ENCODE assay signal across 8 cellular contexts in genomic region chr7:29408841-29409243, GRCh38.
DNase-seq lines count a peak whose midpoint lies in the region; ATAC-seq and TF ChIP-seq lines count a peak whose summit lies in the region.

No MANE protein-coding gene starts in this region.

- no peak overlapping the region for H3K9ac ChIP-seq in Loucy (ENCODE audit: low read depth, low read length, poor library complexity, severe bottlenecking)

- H3K4me3 ChIP-seq in AG10803 (ENCODE audit: low read length) = no peak overlapping the region
- H3K4me3 ChIP-seq in Loucy (ENCODE audit: low read length, poor library complexity, severe bottlenecking) = no peak overlapping the region
- H3K4me3 ChIP-seq in adrenal gland = no peak overlapping the region
- no peak overlapping the region for H3K4me3 ChIP-seq in heart right ventricle

- no peaks in the 10 kb centered on the region for H3K9me3 ChIP-seq in Loucy (ENCODE audit: insufficient read depth, low read depth, low read length)
- no peaks in the 10 kb centered on the region for H3K9me3 ChIP-seq in adrenal gland (replicated peaks in 1 of 3)
- H3K9me3 ChIP-seq in heart right ventricle = no peaks in the 10 kb centered on the region

- H3K4me2 ChIP-seq in Loucy (ENCODE audit: low read depth, low read length, poor library complexity, severe bottlenecking) = no peak overlapping the region

- no peak overlapping the region for H2AFZ ChIP-seq in Loucy (ENCODE audit: low read length)

- H3K4me1 ChIP-seq in Loucy (ENCODE audit: insufficient read depth, low read length, poor library complexity, severe bottlenecking) = no peaks in the 10 kb centered on the region
- no peaks in the 10 kb centered on the region for H3K4me1 ChIP-seq in adrenal gland (replicated peaks in 1 of 2)
- peaks cover 0 to 9% (median 0%) of the 10 kb centered on the region in 9 donors for H3K4me1 ChIP-seq in heart right ventricle

- TF ChIP-seq CTCF in AG10803 (conservative IDR thresholded peaks at IDR 0.05; ENCODE audit: low read length) (peak; percentile 88), Loucy (conservative IDR thresholded peaks at IDR 0.05; ENCODE audit: low read length) (peak; percentile 89), adrenal gland (IDR thresholded peaks at IDR 0.05) (peak; percentile 81 to 94 (median 89)), heart right ventricle (IDR thresholded peaks at IDR 0.05) (peak; percentile 73 to 91 (median 84))

- intact Hi-C loops in adrenal gland (cut with DNase I) (loop anchor here (2.0 to 10.0 kb wide), 5 partner anchors 216 to 484 kb away; no protein-coding TSS in a partner anchor), heart right ventricle (cut with DNase I) (loop anchor here (1.0 to 10.0 kb wide), 15 partner anchors 204 to 488 kb away; partner anchors contain the start of gene CHN2 (in 2 of the 10))

- no peak overlapping the region for H3K27ac ChIP-seq in adrenal gland
- H3K27ac ChIP-seq in heart right ventricle = no peak overlapping the region

- 22 to 28% (median 23%) methylated on average over 7 of the region's 7 CpGs for WGBS in adrenal gland, 4 donors
- 28% methylated on average over 7 of the region's 7 CpGs for WGBS in heart right ventricle, 2 donors

- no peak for TF ChIP-seq POLR2A in adrenal gland (IDR thresholded peaks at IDR 0.05)

- DNase-seq in AG10803 (ENCODE audit: low read depth) (peak; percentile 71), SHP77 treated with DMSO at 0.1 percent for 48 hours (lab: John Stamatoyannopoulos, UW) (peak; percentile 51), adrenal gland (peak; percentile 40 to 81 (median 70)), heart right ventricle (peak in 1 of 2 donors; percentile 65), putamen (ENCODE audit: low spot score) (peak; percentile 71)

- ATAC-seq in GM18867 (IDR thresholded peaks at IDR 0.05; ENCODE audit: unreplicated experiment) (peak; percentile 65), heart right ventricle (peak in 7 of 8 donors; percentile 38 to 79 (median 57)), HG03039 (IDR thresholded peaks at IDR 0.05; ENCODE audit: unreplicated experiment) (no peak)

- no peaks in the 10 kb centered on the region for H3K79me2 ChIP-seq in Loucy (ENCODE audit: insufficient read depth, low read length)

- H3K27me3 ChIP-seq in Loucy (ENCODE audit: insufficient read depth, low read length, poor library complexity, severe bottlenecking) (no peaks in the 10 kb centered on the region), adrenal gland (no peaks in the 10 kb centered on the region), heart right ventricle (no peaks in the 10 kb centered on the region)

- no peaks in the 10 kb centered on the region for H3F3A ChIP-seq in Loucy (ENCODE audit: low read depth)

- H3K36me3 ChIP-seq in Loucy (ENCODE audit: insufficient read depth, low read length) (no peaks in the 10 kb centered on the region; the same call in 1 of the 2 replicates), adrenal gland (replicated peaks in 1 of 2) (no peaks in the 10 kb centered on the region), heart right ventricle (peaks cover 0 to 18% (median 0%) of the 10 kb centered on the region in 9 donors)

- H4K20me1 ChIP-seq in Loucy (ENCODE audit: insufficient read depth, low read length, poor library complexity, severe bottlenecking) = no peaks in the 10 kb centered on the region

- H3K9me2 ChIP-seq in Loucy (replicated peaks; ENCODE audit: low read depth, low read length) = no peaks in the 10 kb centered on the region
